In the genomic region with DNA sequence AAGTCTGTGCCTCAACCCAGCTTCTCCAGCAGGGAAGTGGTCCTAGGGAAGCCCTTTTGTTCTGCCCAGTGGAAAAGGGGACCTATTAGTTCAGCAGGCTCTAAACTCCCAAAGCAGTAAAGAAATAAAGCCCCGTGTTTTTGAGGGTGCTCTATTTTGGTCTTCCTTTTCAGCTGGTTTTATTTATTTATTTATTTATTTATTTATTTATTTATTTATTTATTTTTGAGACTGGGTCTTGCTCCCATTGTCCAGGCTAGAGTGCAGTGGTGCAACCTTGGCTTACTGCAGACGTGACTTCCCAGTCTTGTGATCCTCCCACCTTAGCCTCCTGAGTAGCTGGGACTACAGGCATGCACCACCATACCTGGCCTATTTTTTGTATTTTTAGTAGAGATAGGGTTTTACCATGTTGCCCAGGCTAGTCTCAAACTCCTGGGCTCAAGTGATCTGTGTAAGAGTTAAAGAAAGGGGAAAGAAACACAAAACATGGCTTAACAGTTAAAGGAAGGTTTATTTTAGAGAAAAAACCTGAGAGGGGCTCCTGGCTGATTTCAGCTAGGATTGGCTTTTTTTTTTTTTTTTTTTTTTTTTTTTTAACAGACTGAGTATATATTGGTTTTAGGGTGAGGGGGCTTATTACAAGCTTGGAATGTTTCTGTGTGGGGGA, we compare ENCODE assay signal across 30 cellular contexts.
"Had no signal": no experiment of that assay in that cellular context is flagged by ENCODE, and none has a peak within 500 bp of the region (broad histone marks: within the 10 kb centered on the region; RNA-seq: fewer than 3 reads in every experiment).

No MANE protein-coding gene starts in this region.

- DNase-seq: activated CD4-positive, alpha-beta T cell treated with anti-CD3 and anti-CD28 coated beads for 1 hour; activated CD4-positive, alpha-beta T cell treated with anti-CD3 and anti-CD28 coated beads for 4 hours; activated CD4-positive, alpha-beta T cell treated with anti-CD3 and anti-CD28 coated beads, Interleukin-2, amount 10 ng/mL, durations not matched to agents 7 days and 5 days; activated CD4-positive, alpha-beta T cell treated with anti-CD3 and anti-CD28 coated beads, Interleukin-2, amount 50 U/mL, for 4 hours; activated CD8-positive, alpha-beta memory T cell treated with anti-CD3 and anti-CD28 coated beads for 24 hours; activated CD8-positive, alpha-beta T cell treated with anti-CD3 and anti-CD28 coated beads for 36 hours; activated effector memory CD4-positive, alpha-beta T cell treated with Interleukin-2 at 50 U/mL for 16 hours; activated gamma-delta T cell treated with Interleukin-2 at 50 U/mL for 16 hours; activated naive CD4-positive, alpha-beta T cell treated with anti-CD3 and anti-CD28 coated beads, Interleukin-2, amount 50 U/mL, for 16 hours; activated naive CD4-positive, alpha-beta T cell treated with Interleukin-2 at 50 U/mL for 16 hours; activated T-cell treated with anti-CD3 and anti-CD28 coated beads, Interleukin-2, amount 50 U/mL, for 4 hours; amniotic stem cell; anterior cingulate cortex; brain microvascular endothelial cell; cortex of kidney; dermis blood vessel endothelial cell; effector CD4-positive, alpha-beta T cell; effector memory CD8-positive, alpha-beta T cell; esophagus squamous epithelium; foreskin melanocyte; T-helper 2 cell had no signal

- H3K27ac Mint-ChIP-seq: activated CD4-positive, alpha-beta T cell treated with anti-CD3 and anti-CD28 coated beads, Interleukin-2, amount 10 ng/mL, durations not matched to agents 7 days and 5 days; activated CD8-positive, alpha-beta T cell treated with anti-CD3 and anti-CD28 coated beads for 36 hours; activated naive CD8-positive, alpha-beta T cell; activated T-helper 17 cell treated with anti-CD3 and anti-CD28 coated beads, Interleukin-2, amount 50 U/mL, for 72 hours; effector memory CD8-positive, alpha-beta T cell had no signal

- H3K27me3 Mint-ChIP-seq: activated CD4-positive, alpha-beta T cell treated with anti-CD3 and anti-CD28 coated beads, Interleukin-2, amount 10 ng/mL, durations not matched to agents 7 days and 5 days had no signal

- H3K4me3 Mint-ChIP-seq: activated CD4-positive, alpha-beta T cell treated with anti-CD3 and anti-CD28 coated beads, Interleukin-2, amount 10 ng/mL, durations not matched to agents 7 days and 5 days; activated CD8-positive, alpha-beta T cell treated with anti-CD3 and anti-CD28 coated beads for 36 hours; activated naive CD8-positive, alpha-beta T cell; activated T-cell treated with anti-CD3 and anti-CD28 coated beads, Interleukin-2, amount 50 U/mL, for 4 hours; activated T-helper 17 cell treated with anti-CD3 and anti-CD28 coated beads, Interleukin-2, amount 50 U/mL, for 72 hours; effector memory CD8-positive, alpha-beta T cell had no signal

- H3K36me3 ChIP-seq: brain microvascular endothelial cell, esophagus squamous epithelium, gastroesophageal sphincter had no signal

- H3K27me3 ChIP-seq: brain microvascular endothelial cell, esophagus squamous epithelium, gastroesophageal sphincter had no signal

- H3K9me3 Mint-ChIP-seq: activated CD4-positive, alpha-beta T cell treated with anti-CD3 and anti-CD28 coated beads, Interleukin-2, amount 10 ng/mL, durations not matched to agents 7 days and 5 days; activated CD8-positive, alpha-beta T cell treated with anti-CD3 and anti-CD28 coated beads for 36 hours; activated T-cell treated with anti-CD3 and anti-CD28 coated beads, Interleukin-2, amount 50 U/mL, for 4 hours; activated T-helper 17 cell treated with anti-CD3 and anti-CD28 coated beads, Interleukin-2, amount 50 U/mL, for 72 hours had no signal

- FAIRE-seq: astrocyte, bronchial epithelial cell, colon, endometrium, endothelial cell of umbilical vein had no signal

- ATAC-seq: activated CD8-positive, alpha-beta T cell treated with anti-CD3 and anti-CD28 coated beads for 36 hours; activated T-cell treated with anti-CD3 and anti-CD28 coated beads, Interleukin-2, amount 50 U/mL, for 4 hours; activated T-helper 17 cell treated with anti-CD3 and anti-CD28 coated beads, Interleukin-2, amount 50 U/mL, for 72 hours; effector memory CD8-positive, alpha-beta T cell; gastroesophageal sphincter had no signal

- H3K27ac ChIP-seq: brain microvascular endothelial cell, epithelial cell of prostate, esophagus squamous epithelium, gastroesophageal sphincter had no signal

- H3K36me3 Mint-ChIP-seq: activated naive CD8-positive, alpha-beta T cell had no signal

- H3K4me1 Mint-ChIP-seq: activated CD4-positive, alpha-beta T cell treated with anti-CD3 and anti-CD28 coated beads, Interleukin-2, amount 10 ng/mL, durations not matched to agents 7 days and 5 days; activated T-helper 17 cell treated with anti-CD3 and anti-CD28 coated beads, Interleukin-2, amount 50 U/mL, for 72 hours had no signal

- H3K4me3 ChIP-seq: esophagus squamous epithelium, gastroesophageal sphincter had no signal
